In genomic region chr2:118046628-118047210, GRCh38 we compare ENCODE assay signal across 8 cellular contexts. TPM values are rescaled to one million over a fixed set of nuclear protein-coding genes. Genes with fewer than 3 reads are reported as not detected.
DNase-seq lines count a peak whose midpoint lies in the region; ATAC-seq and TF ChIP-seq lines count a peak whose summit lies in the region.

No MANE protein-coding gene starts in this region.

- H3K9me3 ChIP-seq in smooth muscle cell (replicated peaks; ENCODE audit: low read depth): no peaks in the 10 kb centered on the region

- POLR2A ChIA-PET in GM10248 (lab: Yijun Ruan, JAX): no interaction called here

- no peak overlapping the region for H3K9ac ChIP-seq in smooth muscle cell (ENCODE audit: low read depth)

- peak overlapping the region; percentile 76 for H3K4me2 ChIP-seq in smooth muscle cell

- H3F3A ChIP-seq in smooth muscle cell (ENCODE audit: low read depth): no peaks in the 10 kb centered on the region

- ATAC-seq in SK-N-SH treated with all-trans-retinoic acid at 6 μM for 48 hours: peak; percentile 85
- ATAC-seq in GM19452 (IDR thresholded peaks at IDR 0.05; ENCODE audit: unreplicated experiment): no peak
- ATAC-seq in omental fat pad (ENCODE audit: low FRiP score): no peak

- H3K4me3 ChIP-seq in smooth muscle cell: peak overlapping the region; percentile 15

- H3K27ac ChIP-seq in smooth muscle cell (ENCODE audit: low read depth): peak overlapping the region; percentile 51

- peaks cover 16% of the 10 kb centered on the region for H3K4me1 ChIP-seq in smooth muscle cell (ENCODE audit: low read depth)

- CTCF ChIA-PET in GM10248 (lab: Yijun Ruan, JAX): interaction anchor here (0.6 to 25.2 kb wide), 31 partner anchors 9 to 812 kb away, joined by 3 to 486 read pairs (median 4); partner anchors contain the start of genes CCDC93, DDX18 and INSIG2

- H4K20me1 ChIP-seq in smooth muscle cell (ENCODE audit: low read depth): no peaks in the 10 kb centered on the region

- DNase-seq in GM10248 (ENCODE audit: extremely low spot score) (peak; percentile 34), Kasumi-1 (lab: John Stamatoyannopoulos, UW) (peak; percentile 66 to 68), foreskin melanocyte (peak; percentile 21), smooth muscle cell (lab: John Stamatoyannopoulos, UW; ENCODE audit: unreplicated experiment) (no peak), anterior cingulate cortex (lab: John Stamatoyannopoulos, UW) (no peak), omental fat pad (ENCODE audit: low spot score) (no peak)

- TF ChIP-seq CTCF in GM10248 (IDR thresholded peaks at IDR 0.05; ENCODE audit: control extremely low read depth, extremely low read depth, low read depth, missing control alignments) (peak; percentile 71), smooth muscle cell (IDR thresholded peaks at IDR 0.05; ENCODE audit: borderline replicate concordance, insufficient read depth, poor library complexity, severe bottlenecking) (peak; percentile 60), omental fat pad (IDR thresholded peaks at IDR 0.05) (no peak)

- H3K36me3 ChIP-seq in smooth muscle cell (ENCODE audit: low read depth): no peaks in the 10 kb centered on the region

- no peaks in the 10 kb centered on the region for H3K79me2 ChIP-seq in smooth muscle cell (ENCODE audit: low read depth)

- peaks cover 14% of the 10 kb centered on the region for H3K27me3 ChIP-seq in smooth muscle cell (ENCODE audit: low read depth)

- 6% methylated on average over 4 of the region's 4 CpGs for WGBS in smooth muscle cell (ENCODE audit: low lambda C conversion rate)

- H2AFZ ChIP-seq in smooth muscle cell (ENCODE audit: low read depth): no peak overlapping the region

TF ChIP-seq in SK-N-SH treated with all-trans-retinoic acid at 6 μM for 48 hours, 23 proteins besides CTCF, POLR2A, EP300 and RAD21:
- TF ChIP-seq CSRNP3 (CRISPR knock-in tag; IDR thresholded peaks at IDR 0.05) (peak; percentile 27; the same call in 1 of the 2 replicates), TSHZ2 (CRISPR knock-in tag; IDR thresholded peaks at IDR 0.05) (no peak), ISL1 (CRISPR knock-in tag; IDR thresholded peaks at IDR 0.05) (no peak)

RNA-seq across cellular contexts. Expression of gene CCDC93, which starts 32.8 kb away (rescaled TPM):
- total RNA-seq in smooth muscle cell: 13.2 and 17.2 TPM in 2 replicates
- 9.5 and 15.7 TPM in 2 replicates for polyA plus RNA-seq in smooth muscle cell
- total RNA-seq in omental fat pad: 10 to 100 TPM; 21.4 to 34.8 (median 22.3) TPM

RNA-seq across cellular contexts. Expression of gene INSIG2, which starts 41.6 kb away (rescaled TPM):
- total RNA-seq in smooth muscle cell (51.6 and 71.1 TPM in 2 replicates), omental fat pad (10 to 100 TPM in 2 of 4 donors, 1 to 10 TPM in 2; 5.3 to 15.9 (median 9.7) TPM)
- 73.1 and 85.6 TPM in 2 replicates for polyA plus RNA-seq in smooth muscle cell

Comparison
In these comparisons a context has a peak if more than half of its experiments do, and no peak if none do; other contexts are left out.
1. DNase-seq: peak in GM10248 (single experiment), Kasumi-1 (2 of 2) and foreskin melanocyte (single experiment); none in smooth muscle cell (single experiment), anterior cingulate cortex (0 of 58) and omental fat pad (single experiment).
2. CTCF ChIP-seq: peak in GM10248 (single experiment) and smooth muscle cell (single experiment); none in omental fat pad (0 of 3).